ENCODE assay signal across 1 cellular context in the genomic region with DNA sequence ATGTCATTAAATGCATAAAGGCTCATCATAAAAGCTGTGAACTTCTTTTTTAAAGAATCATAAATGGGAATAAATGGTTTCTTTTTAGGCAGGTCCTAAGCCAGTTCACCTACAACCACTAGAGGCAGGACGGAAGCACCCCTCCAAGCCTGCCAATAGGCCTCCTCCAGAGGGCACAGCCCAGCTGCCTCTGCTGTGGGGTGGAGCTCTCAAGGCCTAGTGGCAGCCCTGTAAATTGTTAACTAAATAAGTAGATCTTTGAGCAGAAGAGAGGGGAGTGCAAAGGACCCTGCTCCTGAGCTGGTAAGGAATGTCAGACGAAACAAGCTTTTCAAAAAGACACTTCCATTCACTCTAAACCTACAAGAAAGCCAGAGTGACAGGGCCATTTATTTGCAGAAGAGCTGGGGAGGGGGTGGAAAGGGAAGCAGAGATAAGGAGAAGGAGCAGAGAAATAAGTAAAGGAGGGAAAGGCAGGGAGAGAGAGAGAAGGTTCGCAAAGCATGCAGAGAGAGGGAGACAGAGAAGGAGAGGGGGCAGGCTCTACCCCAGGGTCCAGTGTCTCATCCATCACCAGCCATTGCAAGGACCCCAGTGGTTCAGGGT.
A peak's percentile ranks its signal among the peaks of the same experiment; 100 is the strongest.
TF ChIP-seq lines count a peak whose summit lies in the region.

No MANE protein-coding gene starts in this region.

TF ChIP-seq in HepG2, 621 proteins besides CTCF, POLR2A, EP300 and RAD21 (continued from another document and continues in another):
- TF ChIP-seq, protein P1, sequence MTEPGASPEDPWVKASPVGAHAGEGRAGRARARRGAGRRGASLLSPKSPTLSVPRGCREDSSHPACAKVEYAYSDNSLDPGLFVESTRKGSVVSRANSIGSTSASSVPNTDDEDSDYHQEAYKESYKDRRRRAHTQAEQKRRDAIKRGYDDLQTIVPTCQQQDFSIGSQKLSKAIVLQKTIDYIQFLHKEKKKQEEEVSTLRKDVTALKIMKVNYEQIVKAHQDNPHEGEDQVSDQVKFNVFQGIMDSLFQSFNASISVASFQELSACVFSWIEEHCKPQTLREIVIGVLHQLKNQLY (CRISPR knock-in tag; IDR thresholded peaks at IDR 0.05), result no peak
- TF ChIP-seq ZFP90 (CRISPR knock-in tag; IDR thresholded peaks at IDR 0.05; ENCODE audit: borderline replicate concordance) (no peak), ZNF776 (CRISPR knock-in tag; IDR thresholded peaks at IDR 0.05) (no peak), ZNF446 (CRISPR knock-in tag; IDR thresholded peaks at IDR 0.05) (no peak), ZNF143 (CRISPR knock-in tag; IDR thresholded peaks at IDR 0.05) (no peak), ZNF713 (CRISPR knock-in tag; IDR thresholded peaks at IDR 0.05) (no peak), NBN (conservative IDR thresholded peaks at IDR 0.05) (no peak), DMAP1 (CRISPR knock-in tag; IDR thresholded peaks at IDR 0.05) (no peak), KLF6 (CRISPR knock-in tag; IDR thresholded peaks at IDR 0.05) (no peak), TEAD2 (CRISPR knock-in tag; IDR thresholded peaks at IDR 0.05) (no peak), BCL6 (CRISPR knock-in tag; IDR thresholded peaks at IDR 0.05) (no peak), THAP11 (CRISPR knock-in tag; IDR thresholded peaks at IDR 0.05) (no peak), ZNF138 (CRISPR knock-in tag; IDR thresholded peaks at IDR 0.05; ENCODE audit: low read depth) (no peak), SIN3A (IDR thresholded peaks at IDR 0.05; ENCODE audit: borderline replicate concordance, low read depth, low read length) (no peak), ZSCAN12 (CRISPR knock-in tag; IDR thresholded peaks at IDR 0.05) (no peak), SP2 (CRISPR knock-in tag; IDR thresholded peaks at IDR 0.05) (no peak), CBFB (CRISPR knock-in tag; IDR thresholded peaks at IDR 0.05) (no peak), ZNF850 (CRISPR knock-in tag; conservative IDR thresholded peaks at IDR 0.05) (no peak), KLF16 (CRISPR knock-in tag; IDR thresholded peaks at IDR 0.05) (no peak), HMG20B (CRISPR knock-in tag; conservative IDR thresholded peaks at IDR 0.05) (no peak), ZNF782 (CRISPR knock-in tag; IDR thresholded peaks at IDR 0.05; ENCODE audit: borderline replicate concordance) (no peak), ZNF652 (CRISPR knock-in tag; IDR thresholded peaks at IDR 0.05; ENCODE audit: borderline replicate concordance, low read depth) (no peak), ZNF33A (CRISPR knock-in tag; IDR thresholded peaks at IDR 0.05; ENCODE audit: borderline replicate concordance) (no peak), SALL1 (CRISPR knock-in tag; IDR thresholded peaks at IDR 0.05) (peak; percentile 43; the same call in 1 of the 2 replicates), NR3C1 (CRISPR knock-in tag; IDR thresholded peaks at IDR 0.05) (no peak), HMGA1 (CRISPR knock-in tag; conservative IDR thresholded peaks at IDR 0.05) (no peak), DPF2 (CRISPR knock-in tag; IDR thresholded peaks at IDR 0.05; ENCODE audit: borderline replicate concordance, low read depth) (no peak), ZNF775 (CRISPR knock-in tag; IDR thresholded peaks at IDR 0.05; ENCODE audit: borderline replicate concordance) (no peak), PLRG1 (conservative IDR thresholded peaks at IDR 0.05) (no peak), FOXJ3 (CRISPR knock-in tag; IDR thresholded peaks at IDR 0.05; ENCODE audit: borderline replicate concordance) (no peak), SNAI1 (CRISPR knock-in tag; IDR thresholded peaks at IDR 0.05; ENCODE audit: borderline replicate concordance) (no peak), MAF1 (CRISPR knock-in tag; IDR thresholded peaks at IDR 0.05; ENCODE audit: borderline replicate concordance) (no peak), ZNF772 (CRISPR knock-in tag; IDR thresholded peaks at IDR 0.05) (no peak)
- TF ChIP-seq, protein P2, sequence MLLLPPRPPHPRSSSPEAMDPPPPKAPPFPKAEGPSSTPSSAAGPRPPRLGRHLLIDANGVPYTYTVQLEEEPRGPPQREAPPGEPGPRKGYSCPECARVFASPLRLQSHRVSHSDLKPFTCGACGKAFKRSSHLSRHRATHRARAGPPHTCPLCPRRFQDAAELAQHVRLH (CRISPR knock-in tag; IDR thresholded peaks at IDR 0.05; ENCODE audit: borderline replicate concordance, low read depth), result peak; percentile 53; the same call in 1 of the 2 replicates
- TF ChIP-seq, protein P3, sequence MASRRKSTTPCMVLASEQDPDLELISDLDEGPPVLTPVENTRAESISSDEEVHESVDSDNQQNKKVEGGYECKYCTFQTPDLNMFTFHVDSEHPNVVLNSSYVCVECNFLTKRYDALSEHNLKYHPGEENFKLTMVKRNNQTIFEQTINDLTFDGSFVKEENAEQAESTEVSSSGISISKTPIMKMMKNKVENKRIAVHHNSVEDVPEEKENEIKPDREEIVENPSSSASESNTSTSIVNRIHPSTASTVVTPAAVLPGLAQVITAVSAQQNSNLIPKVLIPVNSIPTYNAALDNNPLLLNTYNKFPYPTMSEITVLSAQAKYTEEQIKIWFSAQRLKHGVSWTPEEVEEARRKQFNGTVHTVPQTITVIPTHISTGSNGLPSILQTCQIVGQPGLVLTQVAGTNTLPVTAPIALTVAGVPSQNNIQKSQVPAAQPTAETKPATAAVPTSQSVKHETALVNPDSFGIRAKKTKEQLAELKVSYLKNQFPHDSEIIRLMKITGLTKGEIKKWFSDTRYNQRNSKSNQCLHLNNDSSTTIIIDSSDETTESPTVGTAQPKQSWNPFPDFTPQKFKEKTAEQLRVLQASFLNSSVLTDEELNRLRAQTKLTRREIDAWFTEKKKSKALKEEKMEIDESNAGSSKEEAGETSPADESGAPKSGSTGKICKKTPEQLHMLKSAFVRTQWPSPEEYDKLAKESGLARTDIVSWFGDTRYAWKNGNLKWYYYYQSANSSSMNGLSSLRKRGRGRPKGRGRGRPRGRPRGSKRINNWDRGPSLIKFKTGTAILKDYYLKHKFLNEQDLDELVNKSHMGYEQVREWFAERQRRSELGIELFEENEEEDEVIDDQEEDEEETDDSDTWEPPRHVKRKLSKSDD (CRISPR knock-in tag; IDR thresholded peaks at IDR 0.05; ENCODE audit: low read depth), result no peak
- TF ChIP-seq, protein P4, sequence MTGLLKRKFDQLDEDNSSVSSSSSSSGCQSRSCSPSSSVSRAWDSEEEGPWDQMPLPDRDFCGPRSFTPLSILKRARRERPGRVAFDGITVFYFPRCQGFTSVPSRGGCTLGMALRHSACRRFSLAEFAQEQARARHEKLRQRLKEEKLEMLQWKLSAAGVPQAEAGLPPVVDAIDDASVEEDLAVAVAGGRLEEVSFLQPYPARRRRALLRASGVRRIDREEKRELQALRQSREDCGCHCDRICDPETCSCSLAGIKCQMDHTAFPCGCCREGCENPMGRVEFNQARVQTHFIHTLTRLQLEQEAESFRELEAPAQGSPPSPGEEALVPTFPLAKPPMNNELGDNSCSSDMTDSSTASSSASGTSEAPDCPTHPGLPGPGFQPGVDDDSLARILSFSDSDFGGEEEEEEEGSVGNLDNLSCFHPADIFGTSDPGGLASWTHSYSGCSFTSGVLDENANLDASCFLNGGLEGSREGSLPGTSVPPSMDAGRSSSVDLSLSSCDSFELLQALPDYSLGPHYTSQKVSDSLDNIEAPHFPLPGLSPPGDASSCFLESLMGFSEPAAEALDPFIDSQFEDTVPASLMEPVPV (CRISPR knock-in tag; IDR thresholded peaks at IDR 0.05), result no peak
- TF ChIP-seq, protein P5, sequence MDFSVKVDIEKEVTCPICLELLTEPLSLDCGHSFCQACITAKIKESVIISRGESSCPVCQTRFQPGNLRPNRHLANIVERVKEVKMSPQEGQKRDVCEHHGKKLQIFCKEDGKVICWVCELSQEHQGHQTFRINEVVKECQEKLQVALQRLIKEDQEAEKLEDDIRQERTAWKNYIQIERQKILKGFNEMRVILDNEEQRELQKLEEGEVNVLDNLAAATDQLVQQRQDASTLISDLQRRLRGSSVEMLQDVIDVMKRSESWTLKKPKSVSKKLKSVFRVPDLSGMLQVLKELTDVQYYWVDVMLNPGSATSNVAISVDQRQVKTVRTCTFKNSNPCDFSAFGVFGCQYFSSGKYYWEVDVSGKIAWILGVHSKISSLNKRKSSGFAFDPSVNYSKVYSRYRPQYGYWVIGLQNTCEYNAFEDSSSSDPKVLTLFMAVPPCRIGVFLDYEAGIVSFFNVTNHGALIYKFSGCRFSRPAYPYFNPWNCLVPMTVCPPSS (IDR thresholded peaks at IDR 0.05), result no peak
- TF ChIP-seq, protein P6, sequence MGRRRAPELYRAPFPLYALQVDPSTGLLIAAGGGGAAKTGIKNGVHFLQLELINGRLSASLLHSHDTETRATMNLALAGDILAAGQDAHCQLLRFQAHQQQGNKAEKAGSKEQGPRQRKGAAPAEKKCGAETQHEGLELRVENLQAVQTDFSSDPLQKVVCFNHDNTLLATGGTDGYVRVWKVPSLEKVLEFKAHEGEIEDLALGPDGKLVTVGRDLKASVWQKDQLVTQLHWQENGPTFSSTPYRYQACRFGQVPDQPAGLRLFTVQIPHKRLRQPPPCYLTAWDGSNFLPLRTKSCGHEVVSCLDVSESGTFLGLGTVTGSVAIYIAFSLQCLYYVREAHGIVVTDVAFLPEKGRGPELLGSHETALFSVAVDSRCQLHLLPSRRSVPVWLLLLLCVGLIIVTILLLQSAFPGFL (CRISPR knock-in tag; IDR thresholded peaks at IDR 0.05), result no peak
- TF ChIP-seq, protein P7, sequence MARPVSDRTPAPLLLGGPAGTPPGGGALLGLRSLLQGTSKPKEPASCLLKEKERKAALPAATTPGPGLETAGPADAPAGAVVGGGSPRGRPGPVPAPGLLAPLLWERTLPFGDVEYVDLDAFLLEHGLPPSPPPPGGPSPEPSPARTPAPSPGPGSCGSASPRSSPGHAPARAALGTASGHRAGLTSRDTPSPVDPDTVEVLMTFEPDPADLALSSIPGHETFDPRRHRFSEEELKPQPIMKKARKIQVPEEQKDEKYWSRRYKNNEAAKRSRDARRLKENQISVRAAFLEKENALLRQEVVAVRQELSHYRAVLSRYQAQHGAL (CRISPR knock-in tag; IDR thresholded peaks at IDR 0.05; ENCODE audit: not compliant biosample characterization), result no peak
- TF ChIP-seq, protein P8, sequence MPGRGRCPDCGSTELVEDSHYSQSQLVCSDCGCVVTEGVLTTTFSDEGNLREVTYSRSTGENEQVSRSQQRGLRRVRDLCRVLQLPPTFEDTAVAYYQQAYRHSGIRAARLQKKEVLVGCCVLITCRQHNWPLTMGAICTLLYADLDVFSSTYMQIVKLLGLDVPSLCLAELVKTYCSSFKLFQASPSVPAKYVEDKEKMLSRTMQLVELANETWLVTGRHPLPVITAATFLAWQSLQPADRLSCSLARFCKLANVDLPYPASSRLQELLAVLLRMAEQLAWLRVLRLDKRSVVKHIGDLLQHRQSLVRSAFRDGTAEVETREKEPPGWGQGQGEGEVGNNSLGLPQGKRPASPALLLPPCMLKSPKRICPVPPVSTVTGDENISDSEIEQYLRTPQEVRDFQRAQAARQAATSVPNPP (CRISPR knock-in tag; IDR thresholded peaks at IDR 0.05), result no peak
- TF ChIP-seq, protein P9, sequence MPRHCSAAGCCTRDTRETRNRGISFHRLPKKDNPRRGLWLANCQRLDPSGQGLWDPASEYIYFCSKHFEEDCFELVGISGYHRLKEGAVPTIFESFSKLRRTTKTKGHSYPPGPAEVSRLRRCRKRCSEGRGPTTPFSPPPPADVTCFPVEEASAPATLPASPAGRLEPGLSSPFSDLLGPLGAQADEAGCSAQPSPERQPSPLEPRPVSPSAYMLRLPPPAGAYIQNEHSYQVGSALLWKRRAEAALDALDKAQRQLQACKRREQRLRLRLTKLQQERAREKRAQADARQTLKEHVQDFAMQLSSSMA (CRISPR knock-in tag; IDR thresholded peaks at IDR 0.05), result no peak
- TF ChIP-seq, protein P10, sequence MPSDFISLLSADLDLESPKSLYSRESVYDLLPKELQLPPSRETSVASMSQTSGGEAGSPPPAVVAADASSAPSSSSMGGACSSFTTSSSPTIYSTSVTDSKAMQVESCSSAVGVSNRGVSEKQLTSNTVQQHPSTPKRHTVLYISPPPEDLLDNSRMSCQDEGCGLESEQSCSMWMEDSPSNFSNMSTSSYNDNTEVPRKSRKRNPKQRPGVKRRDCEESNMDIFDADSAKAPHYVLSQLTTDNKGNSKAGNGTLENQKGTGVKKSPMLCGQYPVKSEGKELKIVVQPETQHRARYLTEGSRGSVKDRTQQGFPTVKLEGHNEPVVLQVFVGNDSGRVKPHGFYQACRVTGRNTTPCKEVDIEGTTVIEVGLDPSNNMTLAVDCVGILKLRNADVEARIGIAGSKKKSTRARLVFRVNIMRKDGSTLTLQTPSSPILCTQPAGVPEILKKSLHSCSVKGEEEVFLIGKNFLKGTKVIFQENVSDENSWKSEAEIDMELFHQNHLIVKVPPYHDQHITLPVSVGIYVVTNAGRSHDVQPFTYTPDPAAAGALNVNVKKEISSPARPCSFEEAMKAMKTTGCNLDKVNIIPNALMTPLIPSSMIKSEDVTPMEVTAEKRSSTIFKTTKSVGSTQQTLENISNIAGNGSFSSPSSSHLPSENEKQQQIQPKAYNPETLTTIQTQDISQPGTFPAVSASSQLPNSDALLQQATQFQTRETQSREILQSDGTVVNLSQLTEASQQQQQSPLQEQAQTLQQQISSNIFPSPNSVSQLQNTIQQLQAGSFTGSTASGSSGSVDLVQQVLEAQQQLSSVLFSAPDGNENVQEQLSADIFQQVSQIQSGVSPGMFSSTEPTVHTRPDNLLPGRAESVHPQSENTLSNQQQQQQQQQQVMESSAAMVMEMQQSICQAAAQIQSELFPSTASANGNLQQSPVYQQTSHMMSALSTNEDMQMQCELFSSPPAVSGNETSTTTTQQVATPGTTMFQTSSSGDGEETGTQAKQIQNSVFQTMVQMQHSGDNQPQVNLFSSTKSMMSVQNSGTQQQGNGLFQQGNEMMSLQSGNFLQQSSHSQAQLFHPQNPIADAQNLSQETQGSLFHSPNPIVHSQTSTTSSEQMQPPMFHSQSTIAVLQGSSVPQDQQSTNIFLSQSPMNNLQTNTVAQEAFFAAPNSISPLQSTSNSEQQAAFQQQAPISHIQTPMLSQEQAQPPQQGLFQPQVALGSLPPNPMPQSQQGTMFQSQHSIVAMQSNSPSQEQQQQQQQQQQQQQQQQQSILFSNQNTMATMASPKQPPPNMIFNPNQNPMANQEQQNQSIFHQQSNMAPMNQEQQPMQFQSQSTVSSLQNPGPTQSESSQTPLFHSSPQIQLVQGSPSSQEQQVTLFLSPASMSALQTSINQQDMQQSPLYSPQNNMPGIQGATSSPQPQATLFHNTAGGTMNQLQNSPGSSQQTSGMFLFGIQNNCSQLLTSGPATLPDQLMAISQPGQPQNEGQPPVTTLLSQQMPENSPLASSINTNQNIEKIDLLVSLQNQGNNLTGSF (CRISPR knock-in tag; IDR thresholded peaks at IDR 0.05), result no peak
- TF ChIP-seq, protein P11, sequence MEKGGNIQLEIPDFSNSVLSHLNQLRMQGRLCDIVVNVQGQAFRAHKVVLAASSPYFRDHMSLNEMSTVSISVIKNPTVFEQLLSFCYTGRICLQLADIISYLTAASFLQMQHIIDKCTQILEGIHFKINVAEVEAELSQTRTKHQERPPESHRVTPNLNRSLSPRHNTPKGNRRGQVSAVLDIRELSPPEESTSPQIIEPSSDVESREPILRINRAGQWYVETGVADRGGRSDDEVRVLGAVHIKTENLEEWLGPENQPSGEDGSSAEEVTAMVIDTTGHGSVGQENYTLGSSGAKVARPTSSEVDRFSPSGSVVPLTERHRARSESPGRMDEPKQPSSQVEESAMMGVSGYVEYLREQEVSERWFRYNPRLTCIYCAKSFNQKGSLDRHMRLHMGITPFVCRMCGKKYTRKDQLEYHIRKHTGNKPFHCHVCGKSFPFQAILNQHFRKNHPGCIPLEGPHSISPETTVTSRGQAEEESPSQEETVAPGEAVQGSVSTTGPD (CRISPR knock-in tag; IDR thresholded peaks at IDR 0.05), result no peak
